Comparison of ENCODE assay signal across 27 cellular contexts in genomic region chr7:23931633-23932032, GRCh38.
DNase-seq lines count a peak whose midpoint lies in the region; ATAC-seq, FAIRE-seq and TF ChIP-seq lines count a peak whose summit lies in the region.
"Had no signal": no experiment of that assay in that cellular context is flagged by ENCODE, and none has a peak within 500 bp of the region (broad histone marks: within the 10 kb centered on the region; RNA-seq: fewer than 3 reads in every experiment).

No MANE protein-coding gene starts in this region.

- no peak overlapping the region for H3K27ac ChIP-seq in H1 (ENCODE audit: low read depth, low read length)
- H3K27ac ChIP-seq in trophoblast cell (ENCODE audit: low read depth, low read length) = no peak overlapping the region
- H3K27ac ChIP-seq: 22Rv1, HL-60 had no signal

- DNase-seq in DMS 273 (lab: John Stamatoyannopoulos, UW; ENCODE audit: unreplicated experiment) (peak; percentile 10), DMS 273 treated with DMSO at 0.1 percent for 48 hours (lab: John Stamatoyannopoulos, UW) (no peak), NCI-H146 treated with DMSO at 0.1 percent for 48 hours (lab: John Stamatoyannopoulos, UW; ENCODE audit: unreplicated experiment) (peak; percentile 33), H1 (ENCODE audit: low read depth in 1 of 2, low spot score in 2 of 2) (no peak), trophoblast cell (peak; percentile 28 to 52)
- no peak for DNase-seq in activated CD4-positive, alpha-beta memory T cell treated with anti-CD3 and anti-CD28 coated beads, Interleukin-2, amount 10 ng/mL, durations not matched to agents 7 days and 5 days
- DNase-seq: BE2C; Calu3; CD8-positive, alpha-beta memory T cell; HFFc6; NCI-H1092; NCI-H1417 treated with DMSO at 0.1 percent for 48 hours; NCI-H187 treated with DMSO at 0.1 percent for 48 hours; NCI-H2227 treated with DMSO at 0.1 percent for 48 hours; NCI-H526 treated with DMSO at 0.1 percent for 48 hours; OCI-M1; SK-N-SH; SW 1271 had no signal

- WGBS in H1 (ENCODE audit: extremely low coverage in 1 of 2, insufficient coverage in 1 of 2, insufficient read length in 1 of 2, insufficient replicate concordance in 2 of 2, low coverage in 1 of 2, low lambda C conversion rate in 2 of 2, missing lambda C conversion rate in 1 of 2), 2 experiments = 92% methylated on average over 2 of the region's 2 CpGs; no CpG with 5 or more reads in 1 of the 2 experiments
- WGBS in trophoblast cell (ENCODE audit: extremely low coverage, insufficient coverage, insufficient read length) = no CpG with 5 or more reads among the region's 2 CpGs

- no peak for FAIRE-seq in H1 (lab: Jason Lieb, UNC)
- FAIRE-seq: GM12878, RCC 7860 had no signal

- H4K20me1 ChIP-seq in H1 (replicated peaks in 1 of 2; ENCODE audit: control insufficient read depth in 1 of 2, insufficient read depth in 2 of 2, low read length in 2 of 2) = no peaks in the 10 kb centered on the region

- H3K23ac ChIP-seq in H1 (ENCODE audit: insufficient read length) (no peak overlapping the region), trophoblast cell (ENCODE audit: low read length) (no peak overlapping the region)

- 0 out of 2 replicates have a peak overlapping the region, but pooled peaks have one; percentile 7 for H2AFZ ChIP-seq in H1 (ENCODE audit: low read length)
- H2AFZ ChIP-seq in trophoblast cell (ENCODE audit: insufficient read depth, low read length, poor library complexity) = no peak overlapping the region
- H2AFZ ChIP-seq: GM23338 had no signal

- CTCF ChIA-PET in H1 (lab: Charles Lee; ENCODE audit: partially characterized antibody) = interaction anchor here (1.1 kb wide), 1 partner anchor 259 kb away, joined by 3 read pairs; no protein-coding TSS in a partner anchor
- CTCF ChIA-PET in activated CD4-positive, alpha-beta memory T cell treated with anti-CD3 and anti-CD28 coated beads, Interleukin-2, amount 10 ng/mL, durations not matched to agents 7 days and 5 days (lab: Charles Lee) = no interaction called here

- H3K4me2 ChIP-seq in H1 (ENCODE audit: insufficient read depth in 1 of 2, low read depth in 2 of 2, low read length in 2 of 2) (no peak overlapping the region), trophoblast cell (ENCODE audit: low read length) (no peak overlapping the region)
- H3K4me2 ChIP-seq: GM23338, SK-N-SH had no signal

- H3K79me2 ChIP-seq in H1 (ENCODE audit: control insufficient read depth in 1 of 2, insufficient read depth in 2 of 2, low read length in 2 of 2) = no peaks in the 10 kb centered on the region
- no peaks in the 10 kb centered on the region for H3K79me2 ChIP-seq in trophoblast cell (ENCODE audit: control insufficient read depth, insufficient read depth, low read length, poor library complexity)

- no peak overlapping the region for H4K8ac ChIP-seq in H1 (ENCODE audit: extremely low read depth, insufficient read depth, low read length)
- no peak overlapping the region for H4K8ac ChIP-seq in trophoblast cell (ENCODE audit: low read depth, low read length)

- H3K27ac Mint-ChIP-seq in activated CD4-positive, alpha-beta memory T cell treated with anti-CD3 and anti-CD28 coated beads, Interleukin-2, amount 10 ng/mL, durations not matched to agents 7 days and 5 days = no peak overlapping the region
- H3K27ac Mint-ChIP-seq: CD14-positive monocyte; CD8-positive, alpha-beta memory T cell; GM23338; HFFc6; IgD-negative memory B cell had no signal

- H3K56ac ChIP-seq in H1 (replicated peaks; ENCODE audit: insufficient read length, low read depth, low read length) = no peak overlapping the region

- H3K79me1 ChIP-seq in H1 (ENCODE audit: low read depth, low read length) (no peaks in the 10 kb centered on the region), trophoblast cell (ENCODE audit: low read length) (no peaks in the 10 kb centered on the region)

- no peaks in the 10 kb centered on the region; a peak in 1 of 7 replicates for H3K27me3 ChIP-seq in H1 (replicated peaks in 1 of 4; ENCODE audit: control insufficient read depth in 3 of 4, extremely low read depth in 1 of 4, insufficient read depth in 3 of 4, low read length in 3 of 4)
- H3K27me3 ChIP-seq in trophoblast cell (ENCODE audit: insufficient read depth, low read length) = no peaks in the 10 kb centered on the region
- H3K27me3 ChIP-seq: BE2C had no signal

- H3K27me3 Mint-ChIP-seq in activated CD4-positive, alpha-beta memory T cell treated with anti-CD3 and anti-CD28 coated beads, Interleukin-2, amount 10 ng/mL, durations not matched to agents 7 days and 5 days = peaks cover 13% of the 10 kb centered on the region
- H3K27me3 Mint-ChIP-seq: IgD-negative memory B cell had no signal

- no peaks in the 10 kb centered on the region for H3K4me1 Mint-ChIP-seq in activated CD4-positive, alpha-beta memory T cell treated with anti-CD3 and anti-CD28 coated beads, Interleukin-2, amount 10 ng/mL, durations not matched to agents 7 days and 5 days
- H3K4me1 Mint-ChIP-seq: CD14-positive monocyte; CD8-positive, alpha-beta memory T cell; IgD-negative memory B cell had no signal

- no peak overlapping the region for H3K4me3 ChIP-seq in H1 (ENCODE audit: extremely low read depth in 1 of 4, insufficient read depth in 2 of 4, low read depth in 3 of 4, low read length in 4 of 4)
- no peak overlapping the region for H3K4me3 ChIP-seq in trophoblast cell (ENCODE audit: low read depth, low read length)
- H3K4me3 ChIP-seq: GM12878, GM23338, HAP-1 had no signal

- H3K9ac ChIP-seq in H1 (replicated peaks in 1 of 4; ENCODE audit: extremely low read depth in 1 of 4, low read depth in 3 of 4, low read length in 3 of 4) (no peak overlapping the region), trophoblast cell (ENCODE audit: low read length) (no peak overlapping the region)
- H3K9ac ChIP-seq: SK-N-SH had no signal

- ATAC-seq in GM18519 (IDR thresholded peaks at IDR 0.05; ENCODE audit: low FRiP score, unreplicated experiment) = no peak
- ATAC-seq: GM12878, GM23338 had no signal

- no peak for TF ChIP-seq POLR2A in H1 (IDR thresholded peaks at IDR 0.05; ENCODE audit: control extremely low read depth in 1 of 2, low read depth in 2 of 2, low read length in 2 of 2)

- H3K36me3 ChIP-seq in H1 (ENCODE audit: control insufficient read depth in 2 of 4, insufficient read depth in 4 of 4, low read length in 3 of 4) (no peaks in the 10 kb centered on the region), trophoblast cell (ENCODE audit: control insufficient read depth in 1 of 2, insufficient read depth in 2 of 2, low read length in 2 of 2) (no peaks in the 10 kb centered on the region)
- H3K36me3 ChIP-seq: BE2C, HAP-1 had no signal

- H2BK12ac ChIP-seq in H1 (ENCODE audit: low read depth, low read length) (no peak overlapping the region), trophoblast cell (ENCODE audit: low read length) (no peak overlapping the region)

- TF ChIP-seq EP300 in H1 (IDR thresholded peaks at IDR 0.05; ENCODE audit: borderline replicate concordance in 1 of 2, low read depth in 2 of 2, low read length in 2 of 2) = no peak

- H4K91ac ChIP-seq in H1 (replicated peaks; ENCODE audit: insufficient read length, low read length) = no peak overlapping the region
- no peak overlapping the region for H4K91ac ChIP-seq in trophoblast cell (ENCODE audit: low read depth, low read length)

- POLR2A ChIA-PET in H1 (lab: Charles Lee; ENCODE audit: partially characterized antibody) = no interaction called here
- POLR2A ChIA-PET in activated CD4-positive, alpha-beta memory T cell treated with anti-CD3 and anti-CD28 coated beads, Interleukin-2, amount 10 ng/mL, durations not matched to agents 7 days and 5 days (lab: Charles Lee) = no interaction called here

- no peaks in the 10 kb centered on the region for H3K23me2 ChIP-seq in H1 (ENCODE audit: low read depth, low read length)

- H2BK20ac ChIP-seq in H1 (ENCODE audit: low read length) = no peak overlapping the region

- no peak for TF ChIP-seq RAD21 in H1 (IDR thresholded peaks at IDR 0.05 in 1 of 2, conservative IDR thresholded peaks at IDR 0.05 in 1 of 2; ENCODE audit: low read depth in 2 of 2, low read length in 2 of 2)

- no peak overlapping the region for H2BK5ac ChIP-seq in H1 (ENCODE audit: low read depth, low read length)
- H2BK5ac ChIP-seq in trophoblast cell (ENCODE audit: low read depth, low read length, poor library complexity) = no peak overlapping the region

- H3K14ac ChIP-seq in H1 (ENCODE audit: insufficient read length) = no peak overlapping the region
- H3K14ac ChIP-seq in trophoblast cell (ENCODE audit: low read length) = no peak overlapping the region

- no peak overlapping the region for H4K12ac ChIP-seq in trophoblast cell (ENCODE audit: low read depth, low read length)

- no peaks in the 10 kb centered on the region for H3K36me3 Mint-ChIP-seq in activated CD4-positive, alpha-beta memory T cell treated with anti-CD3 and anti-CD28 coated beads, Interleukin-2, amount 10 ng/mL, durations not matched to agents 7 days and 5 days (ENCODE audit: low read depth)
- H3K36me3 Mint-ChIP-seq: CD14-positive monocyte; CD8-positive, alpha-beta memory T cell had no signal

- no peak overlapping the region for H3K18ac ChIP-seq in H1 (ENCODE audit: extremely low read depth, low read length)
- no peak overlapping the region for H3K18ac ChIP-seq in trophoblast cell (ENCODE audit: low read length)

- H3K9me3 ChIP-seq in H1 (ENCODE audit: insufficient read depth in 2 of 2, low read depth in 1 of 2, low read length in 1 of 2) (no peaks in the 10 kb centered on the region), trophoblast cell (ENCODE audit: insufficient read depth, low read depth, low read length) (no peaks in the 10 kb centered on the region)
- H3K9me3 ChIP-seq: BE2C, HAP-1, SK-N-SH had no signal

- H2AK5ac ChIP-seq in H1 (ENCODE audit: low read depth, low read length) (no peak overlapping the region), trophoblast cell (ENCODE audit: low read length) (no peak overlapping the region)

- no peak overlapping the region for H2BK15ac ChIP-seq in H1 (ENCODE audit: low read length)

- no peaks in the 10 kb centered on the region for H3K9me3 Mint-ChIP-seq in activated CD4-positive, alpha-beta memory T cell treated with anti-CD3 and anti-CD28 coated beads, Interleukin-2, amount 10 ng/mL, durations not matched to agents 7 days and 5 days
- H3K9me3 Mint-ChIP-seq: GM23338 had no signal

- H3K4me3 Mint-ChIP-seq in activated CD4-positive, alpha-beta memory T cell treated with anti-CD3 and anti-CD28 coated beads, Interleukin-2, amount 10 ng/mL, durations not matched to agents 7 days and 5 days = no peak overlapping the region
- H3K4me3 Mint-ChIP-seq: CD14-positive monocyte; CD8-positive, alpha-beta memory T cell; GM23338; HFFc6; IgD-negative memory B cell had no signal

- peaks cover 0 to 5% (median 0%) of the 10 kb centered on the region in 4 experiments; a peak in 1 of 7 replicates for H3K4me1 ChIP-seq in H1 (replicated peaks in 1 of 4; ENCODE audit: control insufficient read depth in 3 of 4, insufficient read depth in 4 of 4, low read length in 3 of 4)
- peaks cover 6 to 14% of the 10 kb centered on the region in 2 experiments for H3K4me1 ChIP-seq in trophoblast cell (ENCODE audit: control insufficient read depth in 1 of 2, insufficient read depth in 2 of 2, low read length in 2 of 2)
- H3K4me1 ChIP-seq: BE2C, HAP-1 had no signal

- H3K4ac ChIP-seq in H1 (replicated peaks; ENCODE audit: insufficient read length, low read depth, low read length) (no peak overlapping the region), trophoblast cell (ENCODE audit: low read depth, low read length) (no peak overlapping the region)

- TF ChIP-seq CTCF in H1 (IDR thresholded peaks at IDR 0.05; ENCODE audit: control extremely low read depth in 1 of 3, insufficient read depth in 1 of 3, low read depth in 1 of 3, low read length in 3 of 3) = no peak

- no peak overlapping the region for H4K5ac ChIP-seq in H1 (ENCODE audit: insufficient read length, low read depth, low read length)

- H2BK120ac ChIP-seq in H1 (replicated peaks; ENCODE audit: low read depth, low read length) = no peak overlapping the region
- no peak overlapping the region for H2BK120ac ChIP-seq in trophoblast cell (ENCODE audit: insufficient read depth, low read length, poor library complexity)

Comparison
In these comparisons a context has a peak if more than half of its experiments do, and no peak if none do; other contexts are left out.
1. DNase-seq: peak in DMS 273 (single experiment), NCI-H146 treated with DMSO at 0.1 percent for 48 hours (single experiment) and trophoblast cell (2 of 2); none in DMS 273 treated with DMSO at 0.1 percent for 48 hours (single experiment), H1 (0 of 2) and activated CD4-positive, alpha-beta memory T cell treated with anti-CD3 and anti-CD28 coated beads, Interleukin-2, amount 10 ng/mL, durations not matched to agents 7 days and 5 days (single experiment).